13 cellular contexts compared by ENCODE assay signal in genomic region chr4:8038083-8038482, GRCh38.
DNase-seq lines count a peak whose midpoint lies in the region; ATAC-seq and TF ChIP-seq lines count a peak whose summit lies in the region.
"Had no signal": no experiment of that assay in that cellular context is flagged by ENCODE, and none has a peak within 500 bp of the region (broad histone marks: within the 10 kb centered on the region; RNA-seq: fewer than 3 reads in every experiment).

No MANE protein-coding gene starts in this region.

- H3K27me3 ChIP-seq in OCI-LY1 (ENCODE audit: insufficient read depth, low read length) (no peaks in the 10 kb centered on the region), osteoblast (ENCODE audit: insufficient read depth, low read length) (peaks cover 23% of the 10 kb centered on the region)

- peak overlapping the region; percentile 21 for H3K27ac Mint-ChIP-seq in activated naive CD8-positive, alpha-beta T cell treated with anti-CD3 and anti-CD28 coated beads for 36 hours
- no peak overlapping the region for H3K27ac Mint-ChIP-seq in activated naive CD8-positive, alpha-beta T cell treated with anti-CD3 and anti-CD28 coated beads, Interleukin-2, amount 50 U/mL, for 24 hours
- H3K27ac Mint-ChIP-seq: CD4-positive, CD25-positive, alpha-beta regulatory T cell had no signal

- H2AFZ ChIP-seq in OCI-LY1 (ENCODE audit: low read length) (no peak overlapping the region), osteoblast (ENCODE audit: low read length) (no peak overlapping the region)
- H2AFZ ChIP-seq: GM23248 had no signal

- H3K79me2 ChIP-seq in OCI-LY1 (ENCODE audit: insufficient read depth, low read length) (no peaks in the 10 kb centered on the region), osteoblast (ENCODE audit: insufficient read depth, low read length) (no peaks in the 10 kb centered on the region)

- H3K36me3 ChIP-seq in OCI-LY1 (ENCODE audit: insufficient read depth, low read length) (no peaks in the 10 kb centered on the region; the same call in 1 of the 2 replicates), osteoblast (ENCODE audit: insufficient read depth, low read length) (no peaks in the 10 kb centered on the region)

- no peak overlapping the region for H3K4me3 Mint-ChIP-seq in activated naive CD8-positive, alpha-beta T cell treated with anti-CD3 and anti-CD28 coated beads for 36 hours
- no peak overlapping the region for H3K4me3 Mint-ChIP-seq in activated naive CD8-positive, alpha-beta T cell treated with anti-CD3 and anti-CD28 coated beads, Interleukin-2, amount 50 U/mL, for 24 hours
- H3K4me3 Mint-ChIP-seq: CD4-positive, CD25-positive, alpha-beta regulatory T cell had no signal

- H3K27ac ChIP-seq in OCI-LY1 (ENCODE audit: low read depth, low read length, poor library complexity, severe bottlenecking) = peak overlapping the region; percentile 23
- no peak overlapping the region for H3K27ac ChIP-seq in osteoblast (ENCODE audit: low read depth, low read length)
- H3K27ac ChIP-seq: 22Rv1, GM23248, HL-60 had no signal

- H3K4me1 Mint-ChIP-seq in activated naive CD8-positive, alpha-beta T cell treated with anti-CD3 and anti-CD28 coated beads for 36 hours = peaks cover 10% of the 10 kb centered on the region
- H3K4me1 Mint-ChIP-seq in activated naive CD8-positive, alpha-beta T cell treated with anti-CD3 and anti-CD28 coated beads, Interleukin-2, amount 50 U/mL, for 24 hours = peaks cover 8% of the 10 kb centered on the region

- no peak for ATAC-seq in activated naive CD8-positive, alpha-beta T cell treated with anti-CD3 and anti-CD28 coated beads, Interleukin-2, amount 50 U/mL, for 24 hours
- ATAC-seq: GM12878 had no signal

- H4K20me1 ChIP-seq in OCI-LY1 (ENCODE audit: insufficient read depth, low read length) = no peaks in the 10 kb centered on the region
- peaks cover 15% of the 10 kb centered on the region for H4K20me1 ChIP-seq in osteoblast (ENCODE audit: insufficient read depth, low read length)

- DNase-seq in DMS53 (lab: John Stamatoyannopoulos, UW) (peak; percentile 65), DMS53 treated with DMSO at 0.1 percent for 48 hours (lab: John Stamatoyannopoulos, UW; ENCODE audit: unreplicated experiment) (no peak), osteoblast (ENCODE audit: insufficient read length, low spot score, missing footprints) (peak; percentile 62), NCI-H2107 (lab: John Stamatoyannopoulos, UW) (no peak), mesenteric fat pad (ENCODE audit: low spot score) (no peak)
- DNase-seq in activated naive CD8-positive, alpha-beta T cell treated with anti-CD3 and anti-CD28 coated beads for 36 hours = no peak
- no peak for DNase-seq in activated naive CD8-positive, alpha-beta T cell treated with anti-CD3 and anti-CD28 coated beads, Interleukin-2, amount 50 U/mL, for 24 hours
- DNase-seq: CD4-positive, CD25-positive, alpha-beta regulatory T cell; GM23248 had no signal

- H3K27me3 Mint-ChIP-seq in activated naive CD8-positive, alpha-beta T cell treated with anti-CD3 and anti-CD28 coated beads for 36 hours = peaks cover 23% of the 10 kb centered on the region
- peaks cover 8% of the 10 kb centered on the region for H3K27me3 Mint-ChIP-seq in activated naive CD8-positive, alpha-beta T cell treated with anti-CD3 and anti-CD28 coated beads, Interleukin-2, amount 50 U/mL, for 24 hours

- no peaks in the 10 kb centered on the region for H3K9me2 ChIP-seq in OCI-LY1 (ENCODE audit: low read depth, low read length)

- H3K4me2 ChIP-seq in OCI-LY1 (ENCODE audit: low read length) (no peak overlapping the region), osteoblast (ENCODE audit: insufficient read depth, low read length) (no peak overlapping the region)

- peaks cover 74% of the 10 kb centered on the region for H3K4me1 ChIP-seq in OCI-LY1 (ENCODE audit: insufficient read depth, low read length, severe bottlenecking)
- H3K4me1 ChIP-seq in osteoblast (ENCODE audit: insufficient read depth, low read length) = peaks cover 12% of the 10 kb centered on the region

- no peaks in the 10 kb centered on the region for H3F3A ChIP-seq in OCI-LY1 (ENCODE audit: insufficient read depth, low read length)

- H3K9ac ChIP-seq in OCI-LY1 (ENCODE audit: low read length) = no peak overlapping the region; the same call in 1 of the 2 replicates
- H3K9ac ChIP-seq: GM23248 had no signal

- TF ChIP-seq CTCF in OCI-LY1 (IDR thresholded peaks at IDR 0.05; ENCODE audit: low read length) = no peak
- TF ChIP-seq CTCF in osteoblast (IDR thresholded peaks at IDR 0.05; ENCODE audit: extremely low read depth, low read depth, low read length) = no peak

- H3K9me3 Mint-ChIP-seq in activated naive CD8-positive, alpha-beta T cell treated with anti-CD3 and anti-CD28 coated beads for 36 hours = no peaks in the 10 kb centered on the region
- no peaks in the 10 kb centered on the region for H3K9me3 Mint-ChIP-seq in activated naive CD8-positive, alpha-beta T cell treated with anti-CD3 and anti-CD28 coated beads, Interleukin-2, amount 50 U/mL, for 24 hours

- H3K36me3 Mint-ChIP-seq in activated naive CD8-positive, alpha-beta T cell treated with anti-CD3 and anti-CD28 coated beads for 36 hours = no peaks in the 10 kb centered on the region
- no peaks in the 10 kb centered on the region for H3K36me3 Mint-ChIP-seq in activated naive CD8-positive, alpha-beta T cell treated with anti-CD3 and anti-CD28 coated beads, Interleukin-2, amount 50 U/mL, for 24 hours (ENCODE audit: low read depth)
- H3K36me3 Mint-ChIP-seq: CD4-positive, CD25-positive, alpha-beta regulatory T cell had no signal

- no peaks in the 10 kb centered on the region for H3K9me3 ChIP-seq in OCI-LY1 (ENCODE audit: low read length)
- H3K9me3 ChIP-seq in osteoblast (ENCODE audit: low read depth, low read length) = no peaks in the 10 kb centered on the region

- no peak overlapping the region for H3K4me3 ChIP-seq in OCI-LY1 (ENCODE audit: low read depth, low read length, poor library complexity, severe bottlenecking)
- H3K4me3 ChIP-seq in osteoblast (ENCODE audit: insufficient read depth, low read length) = no peak overlapping the region
- H3K4me3 ChIP-seq: GM12878, GM23248 had no signal

Comparison
In these comparisons a context has a peak if more than half of its experiments do, and no peak if none do; other contexts are left out.
1. DNase-seq: peak in DMS53 (single experiment) and osteoblast (single experiment); none in DMS53 treated with DMSO at 0.1 percent for 48 hours (single experiment), activated naive CD8-positive, alpha-beta T cell treated with anti-CD3 and anti-CD28 coated beads for 36 hours (single experiment), activated naive CD8-positive, alpha-beta T cell treated with anti-CD3 and anti-CD28 coated beads, Interleukin-2, amount 50 U/mL, for 24 hours (single experiment), NCI-H2107 (single experiment) and mesenteric fat pad (single experiment).